Comparison of ENCODE assay signal across 11 cellular contexts in genomic region chr6:88177961-88178464, GRCh38. TPM values are rescaled to one million over a fixed set of nuclear protein-coding genes. Genes with fewer than 3 reads are reported as not detected.
DNase-seq lines count a peak whose midpoint lies in the region; ATAC-seq, FAIRE-seq and TF ChIP-seq lines count a peak whose summit lies in the region.
"Had no signal": no experiment of that assay in that cellular context is flagged by ENCODE, and none has a peak within 500 bp of the region (broad histone marks: within the 10 kb centered on the region; RNA-seq: fewer than 3 reads in every experiment).

No MANE protein-coding gene starts in this region.

- H3K4me3 ChIP-seq in epithelial cell of esophagus (ENCODE audit: low read length) = no peak overlapping the region
- no peak overlapping the region for H3K4me3 ChIP-seq in esophagus muscularis mucosa
- no peak overlapping the region for H3K4me3 ChIP-seq in kidney (ENCODE audit: low read length in 2 of 2)

- TF ChIP-seq EP300 in esophagus muscularis mucosa (IDR thresholded peaks at IDR 0.05) = no peak

- H3K4me1 ChIP-seq in esophagus muscularis mucosa (no peaks in the 10 kb centered on the region), kidney (ENCODE audit: control insufficient read depth in 1 of 2, insufficient read depth in 1 of 2, low read depth in 1 of 2, low read length in 2 of 2) (no peaks in the 10 kb centered on the region)

- FAIRE-seq in GM12891 (lab: Jason Lieb, UNC) (no peak), kidney (lab: Jason Lieb, UNC) (no peak)

- intact Hi-C loops in esophagus muscularis mucosa (cut with DNase I) = no loop called here
- intact Hi-C loops in kidney (cut with DNase I) = no loop called here
- intact Hi-C loops in head of caudate nucleus (cut with DNase I) = no loop called here

- ATAC-seq in GM21723 (IDR thresholded peaks at IDR 0.05; ENCODE audit: unreplicated experiment) (peak; percentile 86), HG03575 (IDR thresholded peaks at IDR 0.05; ENCODE audit: extremely low read depth, insufficient number of reproducible peaks, low FRiP score, unreplicated experiment) (peak; percentile 43)
- ATAC-seq: right cardiac atrium had no signal

- H3K27ac ChIP-seq in esophagus muscularis mucosa (replicated peaks in 1 of 4) (no peak overlapping the region), kidney (ENCODE audit: low read depth in 2 of 2, low read length in 2 of 2) (no peak overlapping the region)

- 68% methylated on average over 3 of the region's 3 CpGs for WGBS in esophagus muscularis mucosa

- no peaks in the 10 kb centered on the region for H3K36me3 ChIP-seq in esophagus muscularis mucosa
- no peaks in the 10 kb centered on the region for H3K36me3 ChIP-seq in kidney (ENCODE audit: control insufficient read depth in 1 of 2, insufficient read depth in 2 of 2, low read length in 2 of 2)

- H3K9me3 ChIP-seq in esophagus muscularis mucosa = no peaks in the 10 kb centered on the region
- H3K9me3 ChIP-seq in kidney (ENCODE audit: control insufficient read depth in 1 of 2, low read length in 2 of 2) = no peaks in the 10 kb centered on the region

- H3K27me3 ChIP-seq in esophagus muscularis mucosa = peaks cover 0 to 3% (median 0%) of the 10 kb centered on the region in 4 donors

- TF ChIP-seq CTCF in epithelial cell of esophagus (IDR thresholded peaks at IDR 0.05; ENCODE audit: insufficient read depth, low read depth, low read length, missing control alignments) (no peak), esophagus muscularis mucosa (IDR thresholded peaks at IDR 0.05) (no peak), kidney (IDR thresholded peaks at IDR 0.05; ENCODE audit: borderline replicate concordance, extremely low read depth, insufficient read depth) (no peak)

- H3K9ac ChIP-seq in kidney (ENCODE audit: low read length in 2 of 2) = no peak overlapping the region

- TF ChIP-seq POLR2A in GM12891 (IDR thresholded peaks at IDR 0.05; ENCODE audit: low read depth, low read length) = no peak
- TF ChIP-seq POLR2A in esophagus muscularis mucosa (IDR thresholded peaks at IDR 0.05; ENCODE audit: low read depth) = no peak

- DNase-seq in GM12891 (ENCODE audit: insufficient read length, low spot score) (no peak), epithelial cell of esophagus (ENCODE audit: low read depth) (peak; percentile 13), esophagus muscularis mucosa (ENCODE audit: extremely low spot score) (no peak), kidney (no peak), head of caudate nucleus (no peak), amniotic stem cell (lab: John Stamatoyannopoulos, UW) (no peak)
- DNase-seq: activated CD4-positive, alpha-beta T cell treated with anti-CD3 and anti-CD28 coated beads, Interleukin-2, amount 50 U/mL, for 4 hours; DND-41; right cardiac atrium had no signal

TF ChIP-seq in GM12891, 5 proteins besides CTCF, POLR2A, EP300 and RAD21:
- TF ChIP-seq POU2F2 (IDR thresholded peaks at IDR 0.05; ENCODE audit: low read depth, low read length) (peak; percentile 49; the same call in 1 of the 2 replicates), TAF1 (IDR thresholded peaks at IDR 0.05; ENCODE audit: low read depth, low read length) (no peak), SPI1 (IDR thresholded peaks at IDR 0.05; ENCODE audit: low read depth, low read length) (peak; percentile 98), PAX5 (IDR thresholded peaks at IDR 0.05; ENCODE audit: insufficient read depth, low read length, severe bottlenecking) (no peak)

RNA-seq across cellular contexts. Expression of gene CNR1, which starts 11.9 kb away (rescaled TPM):
- polyA plus RNA-seq in GM12891 (2012; ENCODE audit: low read depth, missing spikeins) = 2.9 TPM
- 10 to 100 TPM in 3 of 4 donors, 1 to 10 TPM in 1; 7.1 to 25.7 (median 18.2) TPM for total RNA-seq in esophagus muscularis mucosa
- 4.8 TPM for total RNA-seq in kidney
- polyA plus RNA-seq in kidney (ENCODE audit: insufficient read depth, low read depth, low replicate concordance) = 0.17 TPM
